Comparison of ENCODE assay signal across 9 cellular contexts in the genomic region with DNA sequence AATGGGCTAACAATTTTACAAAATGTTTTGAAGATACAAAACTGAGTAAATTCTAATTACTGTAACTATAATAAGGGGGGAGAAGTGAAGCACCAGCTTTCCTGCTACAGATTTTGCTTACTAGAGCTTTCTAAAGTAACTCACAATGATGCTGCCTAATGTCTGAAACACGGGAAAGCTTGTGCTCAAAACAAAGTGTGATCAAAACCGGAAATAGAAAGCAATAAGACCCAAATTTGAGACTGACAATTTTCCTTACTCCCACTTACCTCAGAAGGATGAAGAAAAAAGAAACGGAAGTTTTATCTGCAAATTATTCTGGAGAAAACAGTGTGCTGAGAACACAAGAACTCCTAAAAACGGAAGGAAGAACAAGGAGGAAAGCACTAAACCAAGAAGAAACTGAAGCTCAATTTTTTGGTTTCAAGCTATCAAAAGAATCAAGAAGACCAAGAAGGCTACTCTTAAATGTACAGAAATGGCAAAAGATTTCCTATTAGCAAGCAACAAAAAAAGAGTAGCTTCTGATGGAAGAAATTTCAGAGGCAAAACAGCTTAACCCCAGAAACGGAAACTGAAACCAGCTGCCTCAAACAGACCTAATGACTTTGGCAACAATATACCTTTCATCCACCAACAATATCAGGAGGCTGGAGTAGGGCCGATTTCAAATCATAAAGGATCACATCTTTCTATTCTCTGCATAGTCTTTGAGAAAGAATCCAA. TPM values are rescaled to one million over a fixed set of nuclear protein-coding genes. Genes with fewer than 3 reads are reported as not detected.
DNase-seq lines count a peak whose midpoint lies in the region; ATAC-seq, FAIRE-seq and TF ChIP-seq lines count a peak whose summit lies in the region.
"Had no signal": no experiment of that assay in that cellular context is flagged by ENCODE, and none has a peak within 500 bp of the region (broad histone marks: within the 10 kb centered on the region; RNA-seq: fewer than 3 reads in every experiment).

No MANE protein-coding gene starts in this region.

- ATAC-seq in GM18498 (IDR thresholded peaks at IDR 0.05; ENCODE audit: unreplicated experiment), result peak; percentile 60

- H3K36me3 Mint-ChIP-seq in astrocyte (ENCODE audit: low read depth, unreplicated experiment), result no peaks in the 10 kb centered on the region

- no peaks in the 10 kb centered on the region for H3K27me3 ChIP-seq in MM.1S (replicated peaks; ENCODE audit: insufficient read depth, low read length)
- no peaks in the 10 kb centered on the region for H3K27me3 ChIP-seq in astrocyte (ENCODE audit: insufficient read depth, low read length)
- H3K27me3 ChIP-seq in thyroid gland, result no peaks in the 10 kb centered on the region

- no peak for FAIRE-seq in astrocyte (lab: Jason Lieb, UNC)
- FAIRE-seq in kidney (lab: Jason Lieb, UNC), result no peak

- no peak overlapping the region for H2AFZ ChIP-seq in MM.1S (ENCODE audit: low read length)
- H2AFZ ChIP-seq in astrocyte (ENCODE audit: low read depth, low read length), result no peak overlapping the region

- no peak for TF ChIP-seq POLR2A in thyroid gland (IDR thresholded peaks at IDR 0.05)

- H3K9me2 ChIP-seq in MM.1S (replicated peaks; ENCODE audit: insufficient read depth, low read length), result no peaks in the 10 kb centered on the region

- TF ChIP-seq CTCF in AG10803 (conservative IDR thresholded peaks at IDR 0.05; ENCODE audit: low read length) (no peak), MM.1S (IDR thresholded peaks at IDR 0.05; ENCODE audit: low read length) (no peak), astrocyte (IDR thresholded peaks at IDR 0.05; ENCODE audit: insufficient read depth, low read depth, low read length) (no peak), kidney (IDR thresholded peaks at IDR 0.05; ENCODE audit: borderline replicate concordance, extremely low read depth, insufficient read depth) (no peak), thyroid gland (IDR thresholded peaks at IDR 0.05) (no peak)

- peaks cover 23% of the 10 kb centered on the region for H3K4me1 Mint-ChIP-seq in astrocyte (ENCODE audit: low read depth, unreplicated experiment)

- peak; percentile 31 for DNase-seq in AG10803 (ENCODE audit: low read depth)
- peak; percentile 72 for DNase-seq in MM.1S
- no peak for DNase-seq in astrocyte (ENCODE audit: low read depth)
- DNase-seq in kidney, result no peak
- no peak for DNase-seq in thyroid gland
- DNase-seq in ecto neural progenitor cell (ENCODE audit: low spot score), result no peak
- DNase-seq in caudate nucleus (lab: John Stamatoyannopoulos, UW), result no peak

- no peaks in the 10 kb centered on the region for H4K20me1 ChIP-seq in MM.1S (ENCODE audit: insufficient read depth, low read length)
- peaks cover 70% of the 10 kb centered on the region for H4K20me1 ChIP-seq in astrocyte (ENCODE audit: insufficient read depth, low read length)

- H3K4me2 ChIP-seq in MM.1S (ENCODE audit: low read depth, low read length) (peak overlapping the region; percentile 86), astrocyte (ENCODE audit: low read length) (peak overlapping the region; percentile 46)

- peak overlapping the region; percentile 4 for H3K27ac Mint-ChIP-seq in astrocyte (ENCODE audit: unreplicated experiment)

- 44 to 50% methylated on average over 6 of the region's 6 CpGs for WGBS in thyroid gland, 2 donors

- peak overlapping the region; percentile 74; the same call in 1 of the 2 replicates for H3K27ac ChIP-seq in MM.1S (ENCODE audit: low read length)
- no peak overlapping the region for H3K27ac ChIP-seq in astrocyte (ENCODE audit: low read depth, low read length)
- H3K27ac ChIP-seq in kidney (ENCODE audit: low read depth in 2 of 2, low read length in 2 of 2), result peak overlapping the region; percentile 51 to 82
- H3K27ac ChIP-seq in thyroid gland, result peak overlapping the region; percentile 11 to 51 (median 32)
- no peak overlapping the region for H3K27ac ChIP-seq in caudate nucleus (ENCODE audit: low read depth, low read length)

- intact Hi-C loops in kidney (cut with DNase I) (no loop called here), thyroid gland (cut with DNase I) (no loop called here)

- H3K4me1 ChIP-seq in MM.1S (ENCODE audit: low read length) (peaks cover 21% of the 10 kb centered on the region), astrocyte (ENCODE audit: insufficient read depth, low read length) (peaks cover 9% of the 10 kb centered on the region), kidney (ENCODE audit: control insufficient read depth in 1 of 2, insufficient read depth in 1 of 2, low read depth in 1 of 2, low read length in 2 of 2) (peaks cover 2 to 9% of the 10 kb centered on the region in 2 donors), thyroid gland (peaks cover 13 to 14% of the 10 kb centered on the region in 2 donors)

- H3K27me3 Mint-ChIP-seq in astrocyte (ENCODE audit: low read depth, unreplicated experiment), result no peaks in the 10 kb centered on the region

- no peaks in the 10 kb centered on the region for H3K9me3 Mint-ChIP-seq in astrocyte (ENCODE audit: unreplicated experiment)
- H3K9me3 Mint-ChIP-seq: neural crest cell had no signal

- H3K79me2 ChIP-seq in MM.1S (ENCODE audit: low read length), result peaks cover 83% of the 10 kb centered on the region
- H3K79me2 ChIP-seq in astrocyte (ENCODE audit: insufficient read depth, low read length), result peaks cover 66% of the 10 kb centered on the region

- H3K4me3 Mint-ChIP-seq in astrocyte (ENCODE audit: unreplicated experiment), result peak overlapping the region; percentile 50
- H3K4me3 Mint-ChIP-seq: neural crest cell had no signal

- H3K9me3 ChIP-seq in MM.1S (replicated peaks; ENCODE audit: insufficient read depth, low read length) (no peaks in the 10 kb centered on the region), astrocyte (ENCODE audit: insufficient read depth, low read depth, low read length) (no peaks in the 10 kb centered on the region), kidney (ENCODE audit: control insufficient read depth in 1 of 2, low read length in 2 of 2) (no peaks in the 10 kb centered on the region), thyroid gland (no peaks in the 10 kb centered on the region)

- peak overlapping the region; percentile 53 for H3K4me3 ChIP-seq in AG10803 (ENCODE audit: low read length)
- peak overlapping the region; percentile 58 for H3K4me3 ChIP-seq in MM.1S (ENCODE audit: low read length)
- no peak overlapping the region for H3K4me3 ChIP-seq in astrocyte (ENCODE audit: insufficient read depth, low read depth, low read length)
- H3K4me3 ChIP-seq in kidney (ENCODE audit: low read length in 2 of 2), result peak overlapping the region; percentile 47 to 64
- H3K4me3 ChIP-seq in thyroid gland (replicated peaks in 1 of 3), result no peak overlapping the region

- H3K36me3 ChIP-seq in MM.1S (replicated peaks; ENCODE audit: insufficient read depth, low read length) (no peaks in the 10 kb centered on the region), astrocyte (ENCODE audit: insufficient read depth, low read length) (no peaks in the 10 kb centered on the region), kidney (ENCODE audit: control insufficient read depth in 1 of 2, insufficient read depth in 2 of 2, low read length in 2 of 2) (no peaks in the 10 kb centered on the region), thyroid gland (no peaks in the 10 kb centered on the region)

- H3K9ac ChIP-seq in MM.1S (ENCODE audit: low read length) (peak overlapping the region; percentile 15; the same call in 1 of the 2 replicates), astrocyte (ENCODE audit: low read length) (no peak overlapping the region), kidney (ENCODE audit: low read length in 2 of 2) (peak overlapping the region; percentile 14 to 37)

- peaks cover 18% of the 10 kb centered on the region for H3F3A ChIP-seq in MM.1S (ENCODE audit: insufficient read depth, low read length)

RNA-seq across cellular contexts. Expression of gene AMBRA1, which starts 33.4 kb away (rescaled TPM):
- 29.0 and 29.4 TPM in 2 replicates for total RNA-seq in astrocyte
- 32.6 TPM for total RNA-seq in kidney
- 8.0 TPM for polyA plus RNA-seq in kidney (ENCODE audit: insufficient read depth, low read depth, low replicate concordance)
- 10 to 100 TPM; 36.0 to 59.2 (median 51.9) TPM for total RNA-seq in thyroid gland

RNA-seq across cellular contexts. Expression of gene HARBI1, which starts 56.6 kb away (rescaled TPM):
- total RNA-seq in astrocyte (7.9 and 8.1 TPM in 2 replicates), kidney (4.0 TPM), thyroid gland (1 to 10 TPM; 1.3 to 6.2 (median 3.5) TPM)
- polyA plus RNA-seq in kidney (ENCODE audit: insufficient read depth, low read depth, low replicate concordance), result 2.5 TPM

RNA-seq across cellular contexts. Expression of gene ATG13, which starts 56.9 kb away (rescaled TPM):
- total RNA-seq in astrocyte (116 and 117 TPM in 2 replicates), kidney (73.5 TPM), thyroid gland (100 to 1,000 TPM in 3 of 4 donors, 10 to 100 TPM in 1; 85.7 to 148 (median 113) TPM)
- polyA plus RNA-seq in kidney (ENCODE audit: insufficient read depth, low read depth, low replicate concordance), result 40.1 TPM

Comparison
In these comparisons a context has a peak if more than half of its experiments do, and no peak if none do; other contexts are left out.
1. DNase-seq: peak in AG10803 (single experiment) and MM.1S (single experiment); none in astrocyte (single experiment), kidney (single experiment), thyroid gland (0 of 2), ecto neural progenitor cell (single experiment) and caudate nucleus (0 of 61).
2. H3K4me3 ChIP-seq: peak in AG10803 (single experiment), MM.1S (single experiment) and kidney (2 of 2); none in astrocyte (single experiment) and thyroid gland (0 of 3).
3. H3K27ac ChIP-seq: peak in MM.1S (single experiment), kidney (2 of 2) and thyroid gland (3 of 3); none in astrocyte (single experiment) and caudate nucleus (single experiment).